ENCODE assay signal across 8 cellular contexts in genomic region chr16:89320717-89321501, GRCh38.
DNase-seq lines count a peak whose midpoint lies in the region; ATAC-seq and TF ChIP-seq lines count a peak whose summit lies in the region.

No MANE protein-coding gene starts in this region.

- H3K9me3 ChIP-seq in adipocyte (ENCODE audit: control insufficient read depth, low read length): no peaks in the 10 kb centered on the region
- no peaks in the 10 kb centered on the region for H3K9me3 ChIP-seq in stomach

- intact Hi-C loops in stomach (cut with DNase I; ENCODE audit: low total_unique reads): no loop called here
- intact Hi-C loops in activated CD4-positive, alpha-beta T cell treated with anti-CD3 and anti-CD28 coated beads for 36 hours (cut with DNase I, micrococcal nuclease): loop anchor here (5.0 kb wide), 2 partner anchors 41 to 101 kb away; no protein-coding TSS in a partner anchor

- H3K9me3 Mint-ChIP-seq in immature natural killer cell: no peaks in the 10 kb centered on the region
- no peaks in the 10 kb centered on the region for H3K9me3 Mint-ChIP-seq in activated CD4-positive, alpha-beta T cell treated with anti-CD3 and anti-CD28 coated beads for 36 hours (ENCODE audit: low read depth)

- ATAC-seq in activated CD4-positive, alpha-beta T cell treated with anti-CD3 and anti-CD28 coated beads for 36 hours: no peak

- H3K27ac Mint-ChIP-seq in immature natural killer cell: peak overlapping the region in 5 of 6 donors; percentile 35 to 99 (median 56)
- no peak overlapping the region for H3K27ac Mint-ChIP-seq in activated CD4-positive, alpha-beta T cell treated with anti-CD3 and anti-CD28 coated beads for 36 hours

- TF ChIP-seq EP300 in Ishikawa (IDR thresholded peaks at IDR 0.05; ENCODE audit: borderline replicate concordance) (no peak; the same call in 1 of the 2 replicates), stomach (IDR thresholded peaks at IDR 0.05) (no peak)

- WGBS in stomach, 5 donors: 31 to 59% (median 39%) methylated on average over 11 to 33 of the region's 33 CpGs

- no peak for TF ChIP-seq POLR2A in stomach (IDR thresholded peaks at IDR 0.05)

- H3K9ac ChIP-seq in adipocyte (ENCODE audit: low read length): peak overlapping the region; percentile 72

- peak overlapping the region; percentile 48 for H3K4me3 ChIP-seq in adipocyte (ENCODE audit: low read length)
- H3K4me3 ChIP-seq in stomach: peak overlapping the region in 3 of 4 donors; percentile 5 to 32 (median 25)

- H3K4me3 Mint-ChIP-seq in immature natural killer cell: peak overlapping the region in 3 of 5 donors; percentile 44 to 85 (median 81)
- no peak overlapping the region for H3K4me3 Mint-ChIP-seq in activated CD4-positive, alpha-beta T cell treated with anti-CD3 and anti-CD28 coated beads for 36 hours

- peaks cover 88 to 92% of the 10 kb centered on the region in 2 donors for H3K4me1 Mint-ChIP-seq in immature natural killer cell
- H3K4me1 Mint-ChIP-seq in activated CD4-positive, alpha-beta T cell treated with anti-CD3 and anti-CD28 coated beads for 36 hours: peaks cover 95% of the 10 kb centered on the region

- H3K36me3 Mint-ChIP-seq in immature natural killer cell: no peaks in the 10 kb centered on the region
- peaks cover 45% of the 10 kb centered on the region for H3K36me3 Mint-ChIP-seq in activated CD4-positive, alpha-beta T cell treated with anti-CD3 and anti-CD28 coated beads for 36 hours (ENCODE audit: low read depth)

- H3K36me3 ChIP-seq in adipocyte (ENCODE audit: control insufficient read depth, insufficient read depth, low read length, severe bottlenecking) (peaks cover 6% of the 10 kb centered on the region), stomach (peaks cover 0 to 9% (median 2%) of the 10 kb centered on the region in 4 donors)

- H3K27ac ChIP-seq in stomach: peak overlapping the region in 4 of 5 donors; percentile 34 to 78 (median 76)

- H3K27me3 ChIP-seq in adipocyte (replicated peaks; ENCODE audit: control insufficient read depth, insufficient read depth, low read length) (no peaks in the 10 kb centered on the region), stomach (no peaks in the 10 kb centered on the region)

- POLR2A ChIA-PET in activated CD4-positive, alpha-beta T cell treated with anti-CD3 and anti-CD28 coated beads for 36 hours (lab: Charles Lee): no interaction called here

- peaks cover 9 to 36% (median 32%) of the 10 kb centered on the region in 3 donors for H3K27me3 Mint-ChIP-seq in immature natural killer cell (ENCODE audit: low read depth in 3 of 3)
- H3K27me3 Mint-ChIP-seq in activated CD4-positive, alpha-beta T cell treated with anti-CD3 and anti-CD28 coated beads for 36 hours: no peaks in the 10 kb centered on the region

- CTCF ChIA-PET in activated CD4-positive, alpha-beta T cell treated with anti-CD3 and anti-CD28 coated beads for 36 hours (lab: Charles Lee): interaction anchor here (0.7 kb wide), 2 partner anchors 49 to 378 kb away, joined by 3 to 4 read pairs; no protein-coding TSS in a partner anchor

- TF ChIP-seq RAD21 in Ishikawa (IDR thresholded peaks at IDR 0.05; ENCODE audit: low read depth): no peak

- peak; percentile 46 for DNase-seq in AG08396 (ENCODE audit: low spot score)
- DNase-seq in adipocyte (ENCODE audit: low read depth): no peak
- no peak for DNase-seq in immature natural killer cell
- DNase-seq in stomach: peak; percentile 60
- no peak for DNase-seq in activated CD4-positive, alpha-beta T cell treated with anti-CD3 and anti-CD28 coated beads for 36 hours
- DNase-seq in NCI-H2196 treated with DMSO at 0.1 percent for 48 hours (lab: John Stamatoyannopoulos, UW; ENCODE audit: unreplicated experiment): no peak
- no peak for DNase-seq in activated CD8-positive, alpha-beta memory T cell treated with anti-CD3 and anti-CD28 coated beads, Interleukin-2, amount 50 U/mL, for 4 hours

- H3K4me1 ChIP-seq in adipocyte (ENCODE audit: control insufficient read depth, insufficient read depth, low read length): peaks cover 71% of the 10 kb centered on the region
- H3K4me1 ChIP-seq in stomach: peaks cover 82 to 100% (median 98%) of the 10 kb centered on the region in 4 donors

- no peak for TF ChIP-seq CTCF in stomach (IDR thresholded peaks at IDR 0.05)

TF ChIP-seq in Ishikawa, 13 proteins besides CTCF, POLR2A, EP300 and RAD21:
- TF ChIP-seq TCF12 (IDR thresholded peaks at IDR 0.05; ENCODE audit: low read depth) (0 out of 2 replicates have a peak, but pooled peaks have one; percentile 18), MAX (IDR thresholded peaks at IDR 0.05) (no peak), USF1 (IDR thresholded peaks at IDR 0.05) (no peak)

Comparison
In these comparisons a context has a peak if more than half of its experiments do, and no peak if none do; other contexts are left out.
1. DNase-seq: peak in AG08396 (single experiment) and stomach (single experiment); none in adipocyte (single experiment), immature natural killer cell (0 of 3), activated CD4-positive, alpha-beta T cell treated with anti-CD3 and anti-CD28 coated beads for 36 hours (single experiment), NCI-H2196 treated with DMSO at 0.1 percent for 48 hours (single experiment) and activated CD8-positive, alpha-beta memory T cell treated with anti-CD3 and anti-CD28 coated beads, Interleukin-2, amount 50 U/mL, for 4 hours (single experiment).